Comparison of ENCODE assay signal across 22 cellular contexts in genomic region chr7:68424643-68425297, GRCh38.
"Had no signal": no experiment of that assay in that cellular context is flagged by ENCODE, and none has a peak within 500 bp of the region (broad histone marks: within the 10 kb centered on the region; RNA-seq: fewer than 3 reads in every experiment).

No MANE protein-coding gene starts in this region.

- FAIRE-seq: bronchial epithelial cell had no signal

- H3K27ac ChIP-seq: ascending aorta, body of pancreas, Peyer's patch, RWPE1, SJSA1 had no signal

- H3K4me1 ChIP-seq: ascending aorta, Peyer's patch, SJSA1 had no signal

- H3K4me3 ChIP-seq: ascending aorta, body of pancreas, Peyer's patch, SJSA1 had no signal

- H3K36me3 ChIP-seq: ascending aorta, Peyer's patch, SJSA1 had no signal

- H3K27me3 ChIP-seq: ascending aorta, body of pancreas, Peyer's patch, SJSA1 had no signal

- H3K9me3 ChIP-seq: body of pancreas, Peyer's patch, SJSA1 had no signal

- DNase-seq: activated CD4-positive, alpha-beta T cell treated with anti-CD3 and anti-CD28 coated beads for 1 hour; activated CD4-positive, alpha-beta T cell treated with anti-CD3 and anti-CD28 coated beads, Interleukin-2, amount 10 ng/mL, durations not matched to agents 24 days and 14 days; activated CD4-positive, alpha-beta T cell treated with anti-CD3 and anti-CD28 coated beads, Interleukin-2, amount 50 U/mL, for 48 hours; activated effector memory CD4-positive, alpha-beta T cell treated with anti-CD3 and anti-CD28 coated beads, Interleukin-2, amount 50 U/mL, for 16 hours; activated naive CD4-positive, alpha-beta T cell treated with Interleukin-2 at 50 U/mL for 16 hours; activated naive CD8-positive, alpha-beta T cell treated with anti-CD3 and anti-CD28 coated beads, Interleukin-2, amount 50 U/mL, for 24 hours; activated T-cell treated with anti-CD3 and anti-CD28 coated beads, Interleukin-2, amount 50 U/mL, for 4 hours; amniotic stem cell; body of pancreas; central memory CD4-positive, alpha-beta T cell; KG1; NCI-H1048; NCI-H345; NCI-H510A; NCI-H69; Right ventricle myocardium superior; SW 1271 had no signal
